ENCODE assay signal across 7 cellular contexts in genomic region chr15:34106423-34106822, GRCh38.
"Had no signal": no experiment of that assay in that cellular context is flagged by ENCODE, and none has a peak within 500 bp of the region (broad histone marks: within the 10 kb centered on the region; RNA-seq: fewer than 3 reads in every experiment).

No MANE protein-coding gene starts in this region.

- DNase-seq: GDM1, GF-D8 had no signal

- FAIRE-seq: GM12878, GM12891, GM12892, GM18507, GM19239 had no signal

- H3K4me3 ChIP-seq: GM12878 had no signal

- ATAC-seq: GM12878 had no signal
